Comparison of ENCODE assay signal across 9 cellular contexts in genomic region chr5:135031146-135031812, GRCh38. TPM values are rescaled to one million over a fixed set of nuclear protein-coding genes. Genes with fewer than 3 reads are reported as not detected.
DNase-seq lines count a peak whose midpoint lies in the region; ATAC-seq, FAIRE-seq and TF ChIP-seq lines count a peak whose summit lies in the region.
"Had no signal": no experiment of that assay in that cellular context is flagged by ENCODE, and none has a peak within 500 bp of the region (broad histone marks: within the 10 kb centered on the region; RNA-seq: fewer than 3 reads in every experiment).

No MANE protein-coding gene starts in this region.

- WGBS in HepG2 (ENCODE audit: low lambda C conversion rate), result 96% methylated on average over 50 of the region's 52 CpGs
- WGBS in urinary bladder, result 6% methylated on average over 52 of the region's 52 CpGs

- POLR2A ChIA-PET in HepG2 (lab: Yijun Ruan, JAX), result interaction anchor here (0.8 to 1.2 kb wide), 2 partner anchors 28 to 66 kb away, joined by 3 to 4 read pairs; no protein-coding TSS in a partner anchor

- TF ChIP-seq CTCF in HepG2 (CRISPR knock-in tag; IDR thresholded peaks at IDR 0.05), result no peak

- H3K9ac ChIP-seq in HepG2 (ENCODE audit: insufficient read depth, low read depth, low read length), result peak overlapping the region; percentile 93

- TF ChIP-seq EP300 in HepG2 (IDR thresholded peaks at IDR 0.05; ENCODE audit: low read depth in 2 of 2, low read length in 2 of 2) (no peak), HepG2 (CRISPR knock-in tag; IDR thresholded peaks at IDR 0.05; ENCODE audit: borderline replicate concordance) (no peak)

- intact Hi-C loops in HepG2 (cut with micrococcal nuclease; ENCODE audit: unreplicated experiment), result loop anchor here (5.0 kb wide), 2 partner anchors 64 to 161 kb away; partner anchors contain the start of gene CATSPER3

- FAIRE-seq in HepG2 (lab: Jason Lieb, UNC), result no peak

- BruUV-seq in HepG2 (replicated peaks; lab: Mats Ljungman, UMichigan), result no TSS peak

- peaks cover 11 to 17% of the 10 kb centered on the region in 2 donors for H3K36me3 Mint-ChIP-seq in activated naive CD4-positive, alpha-beta T cell treated with anti-CD3 and anti-CD28 coated beads, Interleukin-2, amount 50 U/mL, for 72 hours

- peak overlapping the region; percentile 90 for H3K27ac ChIP-seq in HepG2 (ENCODE audit: extremely low read length, insufficient read depth, low read length)
- H3K27ac ChIP-seq in urinary bladder (ENCODE audit: low read depth), result peak overlapping the region; percentile 94

- no peaks in the 10 kb centered on the region for H3K27me3 ChIP-seq in HepG2 (ENCODE audit: control insufficient read depth in 1 of 2, insufficient read depth in 2 of 2, low read length in 2 of 2)

- H3K9me3 Mint-ChIP-seq in activated naive CD4-positive, alpha-beta T cell treated with anti-CD3 and anti-CD28 coated beads, Interleukin-2, amount 50 U/mL, for 72 hours, result peaks cover 6% of the 10 kb centered on the region in 2 donors

- H3K36me3 ChIP-seq in HepG2 (replicated peaks in 1 of 2; ENCODE audit: control insufficient read depth in 1 of 2, insufficient read depth in 2 of 2, low read length in 2 of 2) (peaks cover 3 to 14% of the 10 kb centered on the region in 2 experiments; a peak in 3 of 5 replicates), urinary bladder (ENCODE audit: insufficient read depth) (no peaks in the 10 kb centered on the region)

- no peak overlapping the region for H2AFZ ChIP-seq in HepG2 (ENCODE audit: low read length)

- TF ChIP-seq RAD21 in HepG2 (CRISPR knock-in tag; IDR thresholded peaks at IDR 0.05), result no peak

- H4K20me1 ChIP-seq in HepG2 (ENCODE audit: insufficient read depth, low read length), result no peaks in the 10 kb centered on the region

- H3K4me1 ChIP-seq in HepG2 (ENCODE audit: insufficient read depth, low read length), result peaks cover 32% of the 10 kb centered on the region
- H3K4me1 ChIP-seq in urinary bladder (ENCODE audit: insufficient read depth), result no peaks in the 10 kb centered on the region

- CTCF ChIA-PET in HepG2 (lab: Yijun Ruan, JAX; ENCODE audit: low intra/inter-chr PET ratio, low total read pairs), result no interaction called here

- no peak for TF ChIP-seq POLR2A in HepG2 (IDR thresholded peaks at IDR 0.05; ENCODE audit: insufficient read depth in 1 of 2, low read depth in 2 of 2, low read length in 2 of 2)

- H3K4me3 ChIP-seq in HepG2 (replicated peaks in 1 of 3; ENCODE audit: insufficient read depth in 1 of 3, low read depth in 2 of 3, low read length in 3 of 3) (peak overlapping the region in 2 of 3 experiments; percentile 83 to 89; a peak in 3 of 6 replicates), urinary bladder (ENCODE audit: low read depth, low read length) (peak overlapping the region; percentile 67)

- DNase-seq in stimulated activated CD4-positive, alpha-beta T cell treated with anti-CD3 and anti-CD28 coated beads, Interleukin-15, amount 100 ng/mL, for 24 hours, result peak; percentile 38
- DNase-seq in stimulated activated CD4-positive, alpha-beta T cell treated with anti-CD3 and anti-CD28 coated beads, Interleukin-2, amount 100 ng/mL, for 24 hours, result no peak
- no peak for DNase-seq in activated naive CD4-positive, alpha-beta T cell treated with anti-CD3 and anti-CD28 coated beads, Interleukin-2, amount 50 U/mL, for 72 hours (ENCODE audit: low spot score in 2 of 2)
- no peak for DNase-seq in HepG2 (ENCODE audit: low spot score)
- DNase-seq in SHP77 treated with DMSO at 0.1 percent for 48 hours (lab: John Stamatoyannopoulos, UW), result no peak
- DNase-seq in dermis blood vessel endothelial cell, result no peak
- DNase-seq: stimulated activated CD4-positive, alpha-beta T cell treated with anti-CD3 and anti-CD28 coated beads, Interleukin-4, amount 100 ng/mL, for 24 hours had no signal

- peak overlapping the region; percentile 83 for H3K4me2 ChIP-seq in HepG2 (ENCODE audit: low read depth, low read length)

- peak; percentile 20 to 39 for ATAC-seq in activated naive CD4-positive, alpha-beta T cell treated with anti-CD3 and anti-CD28 coated beads, Interleukin-2, amount 50 U/mL, for 72 hours
- ATAC-seq in HepG2, result no peak
- no peak for ATAC-seq in GM21515 (IDR thresholded peaks at IDR 0.05; ENCODE audit: unreplicated experiment)

- in situ Hi-C loops in HepG2 (cut with HindIII; ENCODE audit: extremely low pct_ligation_motif_present, low pct_unique_long_range_greater_than_20kb), result loop anchor here (10.0 kb wide), 2 partner anchors 154 to 304 kb away; no protein-coding TSS in a partner anchor

- H3K9me3 ChIP-seq in HepG2 (ENCODE audit: low read length), result no peaks in the 10 kb centered on the region

- H3K79me2 ChIP-seq in HepG2 (ENCODE audit: insufficient read depth, low read length), result peaks cover 26% of the 10 kb centered on the region

- no peak overlapping the region for H3K27ac Mint-ChIP-seq in activated naive CD4-positive, alpha-beta T cell treated with anti-CD3 and anti-CD28 coated beads, Interleukin-2, amount 50 U/mL, for 72 hours

TF ChIP-seq in HepG2, 621 proteins besides CTCF, POLR2A, EP300 and RAD21:
- TF ChIP-seq GABPB1 (CRISPR knock-in tag; IDR thresholded peaks at IDR 0.05) (peak; percentile 15; the same call in 1 of the 2 replicates), RBFOX2 (IDR thresholded peaks at IDR 0.05; ENCODE audit: low read depth, low read length) (0 out of 2 replicates have a peak, but pooled peaks have one; percentile 47), ZNF557 (CRISPR knock-in tag; IDR thresholded peaks at IDR 0.05) (no peak), AGO2 (optimal IDR thresholded peaks at IDR 0.05; ENCODE audit: low read depth, low read length) (peak; percentile 71), ZBTB38 (CRISPR knock-in tag; IDR thresholded peaks at IDR 0.05) (peak; percentile 52), ZNF414 (CRISPR knock-in tag; IDR thresholded peaks at IDR 0.05) (no peak)

RNA-seq across cellular contexts. Expression of gene PITX1, which starts 2.7 kb away (rescaled TPM):
- total RNA-seq in activated naive CD4-positive, alpha-beta T cell treated with anti-CD3 and anti-CD28 coated beads, Interleukin-2, amount 50 U/mL, for 72 hours, result under 1 TPM in 1 of 2 donors, not detected in 1; 0.62 TPM
- 13.1 and 20.2 TPM in 2 replicates for total RNA-seq in HepG2 (2016; rRNA removed; fragmentation: Illumina TruSeq; extraction: Trizol)
- total RNA-seq in HepG2 (2016; cell fraction: cytosol; rRNA removed; fragmentation: Illumina TruSeq; extraction: Trizol; ENCODE audit: low read depth), result 12.8 and 17.7 TPM in 2 replicates
- 12.5 and 19.9 TPM in 2 replicates for total RNA-seq in HepG2 (2016; cell fraction: insoluble cytoplasmic fraction; rRNA removed; fragmentation: Illumina TruSeq; extraction: Trizol)
- 27.9 and 34.7 TPM in 2 replicates for total RNA-seq in HepG2 (2016; cell fraction: membrane; rRNA removed; fragmentation: Illumina TruSeq; extraction: Trizol)
- total RNA-seq in HepG2 (2016; cell fraction: nucleus; rRNA removed; fragmentation: Illumina TruSeq; extraction: Trizol), result 17.9 and 18.7 TPM in 2 replicates
- 11.7 and 17.0 TPM in 2 replicates for polyA plus RNA-seq in HepG2 (2011; rRNA removed)
- 13.4 and 20.2 TPM in 2 replicates for polyA plus RNA-seq in HepG2 (2011; cell fraction: cytosol; rRNA removed)
- 26.6 and 30.3 TPM in 2 replicates for polyA plus RNA-seq in HepG2 (2011; cell fraction: nucleus; rRNA removed)
- polyA plus RNA-seq in HepG2 (2012), result 6.9 and 13.4 TPM in 2 replicates
- 29.4 and 35.3 TPM in 2 replicates for polyA plus RNA-seq in HepG2 (2016; cell fraction: cytosol; fragmentation: Illumina TruSeq; extraction: Trizol; ENCODE audit: low read depth)
- 19.1 and 27.9 TPM in 2 replicates for polyA plus RNA-seq in HepG2 (2016; cell fraction: insoluble cytoplasmic fraction; fragmentation: Illumina TruSeq; extraction: Trizol; ENCODE audit: low read depth)
- polyA plus RNA-seq in HepG2 (2016; cell fraction: membrane; fragmentation: Illumina TruSeq; extraction: Trizol; ENCODE audit: low read depth), result 43.6 and 46.2 TPM in 2 replicates
- 32.5 and 33.9 TPM in 2 replicates for polyA plus RNA-seq in HepG2 (2016; cell fraction: nucleus; fragmentation: Illumina TruSeq; extraction: Trizol; ENCODE audit: insufficient read depth, low read depth)
- polyA minus RNA-seq in HepG2 (2011; rRNA and poly(A)+ RNA removed; ENCODE audit: low replicate concordance), result 19.5 and 28.2 TPM in 2 replicates
- polyA minus RNA-seq in HepG2 (2011; cell fraction: cytosol; rRNA and poly(A)+ RNA removed), result 10.5 and 12.9 TPM in 2 replicates
- 6.4 and 6.8 TPM in 2 replicates for polyA minus RNA-seq in HepG2 (2011; cell fraction: nucleus; rRNA and poly(A)+ RNA removed)
- total RNA-seq in urinary bladder, result 50.1 TPM
- 178 TPM for polyA plus RNA-seq in urinary bladder
- 0.51 TPM in 1 of 2 replicates, not detected in the other for total RNA-seq in dermis blood vessel endothelial cell

Comparison
In these comparisons a context has a peak if more than half of its experiments do, and no peak if none do; other contexts are left out.
1. ATAC-seq: peak in activated naive CD4-positive, alpha-beta T cell treated with anti-CD3 and anti-CD28 coated beads, Interleukin-2, amount 50 U/mL, for 72 hours (2 of 2); none in HepG2 (single experiment) and GM21515 (single experiment).